ENCODE assay signal across 1 cellular context in the genomic region with DNA sequence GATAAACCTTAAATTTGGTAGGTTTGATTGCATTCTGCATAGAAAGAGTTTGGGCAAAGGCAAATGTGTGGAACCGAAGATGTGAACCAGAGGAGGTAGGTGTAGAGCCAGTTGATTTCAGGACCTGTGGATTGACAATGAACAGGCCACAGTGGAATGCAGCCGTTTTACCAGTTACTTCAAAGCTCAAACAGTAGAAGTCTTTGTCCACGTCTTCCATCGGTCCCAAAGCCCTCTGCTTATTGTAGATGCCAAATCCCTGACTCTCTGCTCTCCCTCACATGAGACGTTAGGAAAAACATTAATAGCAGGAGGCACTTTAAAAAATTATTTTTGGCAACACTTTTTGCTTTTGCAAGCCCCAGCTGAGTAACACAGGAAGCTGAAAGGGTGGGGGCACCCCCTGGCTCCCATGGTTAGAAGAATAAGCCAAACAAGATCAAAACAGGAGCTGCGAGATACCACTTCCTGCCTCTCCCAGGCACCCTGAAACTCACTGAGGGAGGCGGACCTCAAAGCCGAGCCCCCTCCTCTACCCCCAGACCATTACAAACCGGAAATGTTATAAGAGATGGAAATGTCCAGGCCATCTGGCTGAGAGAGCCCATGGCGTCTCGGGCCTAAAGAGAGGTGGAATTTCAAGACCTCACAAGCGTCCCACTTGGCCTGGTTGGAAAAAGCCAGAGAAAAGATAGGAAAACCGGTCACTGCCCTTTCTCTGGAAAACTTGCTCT.
TF ChIP-seq lines count a peak whose summit lies in the region.

No MANE protein-coding gene starts in this region.

TF ChIP-seq in endothelial cell of umbilical vein, 7 proteins besides CTCF, POLR2A, EP300 and RAD21:
- TF ChIP-seq EZH2 (IDR thresholded peaks at IDR 0.05; ENCODE audit: borderline replicate concordance, low read depth, low read length, severe bottlenecking) (no peak), FOS (IDR thresholded peaks at IDR 0.05; ENCODE audit: borderline replicate concordance, insufficient read depth, low read length) (peak; percentile 69), POLR2AphosphoS5 (IDR thresholded peaks at IDR 0.05; ENCODE audit: insufficient read depth, low read depth, low read length) (peak; percentile 77), GATA2 (IDR thresholded peaks at IDR 0.05; ENCODE audit: insufficient read depth, insufficient read length, low read depth, low read length) (peak; percentile 60), JUN (IDR thresholded peaks at IDR 0.05; ENCODE audit: borderline replicate concordance, insufficient read depth, insufficient read length, low read depth) (no peak)
